In the genomic region with DNA sequence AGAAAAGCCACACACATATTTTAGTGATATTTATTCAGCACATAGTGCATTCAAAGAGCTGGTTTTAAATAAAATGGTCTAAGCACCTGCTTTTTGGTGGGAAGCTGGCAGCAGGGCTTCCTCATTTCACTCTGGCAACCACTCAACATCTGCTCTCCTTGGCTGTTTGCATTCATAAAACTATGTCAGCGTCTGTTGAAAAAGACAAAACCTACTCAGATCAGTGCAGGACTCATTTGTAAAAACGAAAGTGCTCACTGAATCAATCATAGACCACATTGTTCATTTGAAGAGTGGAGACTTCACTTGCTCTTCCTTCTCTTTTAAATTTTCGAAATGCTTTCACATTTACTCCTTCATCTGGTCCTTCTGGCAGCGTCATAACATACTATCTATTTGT, we compare ENCODE assay signal across 7 cellular contexts.
A peak's percentile ranks its signal among the peaks of the same experiment; 100 is the strongest.
DNase-seq lines count a peak whose midpoint lies in the region; ATAC-seq and TF ChIP-seq lines count a peak whose summit lies in the region.

No MANE protein-coding gene starts in this region.

- no peaks in the 10 kb centered on the region for H3K9me3 ChIP-seq in RWPE2 (ENCODE audit: severe bottlenecking)
- no peaks in the 10 kb centered on the region for H3K9me3 ChIP-seq in HAP-1

- H3K4me3 ChIP-seq in RWPE2 (ENCODE audit: severe bottlenecking) (no peak overlapping the region), HAP-1 (no peak overlapping the region)

- in situ Hi-C loops in HAP-1 (cut with MboI; ENCODE audit: low sequenced_read_pairs), result no loop called here

- peaks cover 7% of the 10 kb centered on the region for H3K4me1 Mint-ChIP-seq in Calu3 (ENCODE audit: low read depth, unreplicated experiment)

- H3K9me3 Mint-ChIP-seq in Calu3 (ENCODE audit: low read depth, unreplicated experiment), result peaks cover 4% of the 10 kb centered on the region

- H3K4me3 Mint-ChIP-seq in Calu3 (ENCODE audit: low read depth, unreplicated experiment), result no peak overlapping the region

- ATAC-seq in GM18511 (IDR thresholded peaks at IDR 0.05; ENCODE audit: unreplicated experiment) (peak; percentile 90), GM19455 (IDR thresholded peaks at IDR 0.05; ENCODE audit: unreplicated experiment) (peak; percentile 89), HG03064 (IDR thresholded peaks at IDR 0.05; ENCODE audit: low read depth, unreplicated experiment) (peak; percentile 90), RWPE2 (ENCODE audit: low read depth) (no peak)

- no peak for DNase-seq in RWPE2 (ENCODE audit: low spot score)
- no peak for DNase-seq in Calu3
- DNase-seq in HAP-1 (ENCODE audit: low spot score in 2 of 2), result no peak
- DNase-seq in SKM-1 (lab: John Stamatoyannopoulos, UW; ENCODE audit: unreplicated experiment), result no peak

- H3K36me3 ChIP-seq in RWPE2 (ENCODE audit: low read depth) (no peaks in the 10 kb centered on the region), HAP-1 (replicated peaks) (no peaks in the 10 kb centered on the region)

- CTCF ChIA-PET in Calu3 (lab: Charles Lee), result no interaction called here

- peak overlapping the region; percentile 89 for H3K27ac ChIP-seq in RWPE2 (ENCODE audit: poor library complexity, severe bottlenecking)

- no peaks in the 10 kb centered on the region for H3K36me3 Mint-ChIP-seq in Calu3 (ENCODE audit: insufficient read depth, unreplicated experiment)

- intact Hi-C loops in Calu3 (cut with micrococcal nuclease; ENCODE audit: unreplicated experiment), result no loop called here

- H3K27ac Mint-ChIP-seq in Calu3 (ENCODE audit: unreplicated experiment), result no peak overlapping the region

- H3K27me3 Mint-ChIP-seq in Calu3 (ENCODE audit: unreplicated experiment), result no peaks in the 10 kb centered on the region

- peaks cover 23% of the 10 kb centered on the region for H3K4me1 ChIP-seq in RWPE2 (ENCODE audit: insufficient read depth, poor library complexity, severe bottlenecking)
- no peaks in the 10 kb centered on the region for H3K4me1 ChIP-seq in HAP-1

- no TSS peak for BruUV-seq in Calu3 (replicated peaks; lab: Mats Ljungman, UMichigan)

- H3K27me3 ChIP-seq in RWPE2 (ENCODE audit: insufficient read depth, poor library complexity, severe bottlenecking) (no peaks in the 10 kb centered on the region), HAP-1 (ENCODE audit: low read depth) (no peaks in the 10 kb centered on the region)

- TF ChIP-seq CTCF in RWPE2 (IDR thresholded peaks at IDR 0.05; ENCODE audit: poor library complexity, severe bottlenecking) (no peak), Calu3 (IDR thresholded peaks at IDR 0.05; ENCODE audit: unreplicated experiment) (no peak)
